In genomic region chr3:124428372-124429128, GRCh38 we compare ENCODE assay signal across 22 cellular contexts.
DNase-seq lines count a peak whose midpoint lies in the region; ATAC-seq, FAIRE-seq and TF ChIP-seq lines count a peak whose summit lies in the region.
"Had no signal": no experiment of that assay in that cellular context is flagged by ENCODE, and none has a peak within 500 bp of the region (broad histone marks: within the 10 kb centered on the region; RNA-seq: fewer than 3 reads in every experiment).

No MANE protein-coding gene starts in this region.

- DNase-seq in Ammon's horn (ENCODE audit: low spot score) (peak; percentile 24), M059J (ENCODE audit: low read depth) (peak; percentile 89), bronchial epithelial cell (ENCODE audit: low read depth) (peak; percentile 4), omental fat pad (ENCODE audit: low spot score) (no peak), MV-4-11 (lab: John Stamatoyannopoulos, UW) (no peak), SW480 (ENCODE audit: low spot score) (no peak), GM10248 (ENCODE audit: extremely low spot score) (no peak)
- DNase-seq in stimulated activated naive CD4-positive, alpha-beta T cell (lab: John Stamatoyannopoulos, UW): no peak
- DNase-seq: activated CD4-positive, alpha-beta T cell treated with anti-CD3 and anti-CD28 coated beads, Interleukin-2, amount 50 U/mL, for 1 hour; activated CD8-positive, alpha-beta memory T cell treated with anti-CD3 and anti-CD28 coated beads, Interleukin-2, amount 50 U/mL, for 4 hours; left cardiac atrium; naive B cell; NCI-H187 treated with DMSO at 0.1 percent for 48 hours; NCI-H2227 treated with DMSO at 0.1 percent for 48 hours; nucleus accumbens; stimulated activated CD4-positive, alpha-beta T cell treated with anti-CD3 and anti-CD28 coated beads, Interleukin-4, amount 100 ng/mL, for 1 hour; stimulated activated naive CD8-positive, alpha-beta T cell treated with anti-CD3 and anti-CD28 coated beads, Interleukin-15, Interleukin-2, amounts not matched to agents 100 U/mL and 50 U/mL, for 24 hours had no signal

- H3K27me3 ChIP-seq in bronchial epithelial cell (ENCODE audit: control insufficient read depth, insufficient read depth, low read length): no peaks in the 10 kb centered on the region

- FAIRE-seq in bronchial epithelial cell (lab: Jason Lieb, UNC): no peak
- FAIRE-seq: colon, GM18507, K562 had no signal

- H3K36me3 ChIP-seq in bronchial epithelial cell (ENCODE audit: control insufficient read depth, insufficient read depth, low read length): no peaks in the 10 kb centered on the region

- TF ChIP-seq CTCF in bronchial epithelial cell (IDR thresholded peaks at IDR 0.05; ENCODE audit: insufficient read depth, low read length, severe bottlenecking): no peak
- TF ChIP-seq CTCF in omental fat pad (IDR thresholded peaks at IDR 0.05): no peak
- no peak for TF ChIP-seq CTCF in GM10248 (IDR thresholded peaks at IDR 0.05; ENCODE audit: control extremely low read depth, extremely low read depth, low read depth, missing control alignments)

- CTCF ChIA-PET in GM10248 (lab: Yijun Ruan, JAX): interaction anchor here (0.8 to 1.4 kb wide), 5 partner anchors 11 to 184 kb away, joined by 3 to 5 read pairs (median 3); no protein-coding TSS in a partner anchor

- peak; percentile 71 for ATAC-seq in omental fat pad (ENCODE audit: low FRiP score)
- ATAC-seq: activated T-helper 17 cell treated with anti-CD3 and anti-CD28 coated beads, Interleukin-2, amount 50 U/mL, for 72 hours; K562; stimulated activated naive CD8-positive, alpha-beta T cell treated with anti-CD3 and anti-CD28 coated beads, Interleukin-15, Interleukin-2, amounts not matched to agents 100 U/mL and 50 U/mL, for 24 hours had no signal

- H3K4me3 ChIP-seq in bronchial epithelial cell (ENCODE audit: low read depth, low read length): no peak overlapping the region
- H3K4me3 ChIP-seq: K562, PC-9 had no signal

- POLR2A ChIA-PET in GM10248 (lab: Yijun Ruan, JAX): no interaction called here

Comparison
In these comparisons a context has a peak if more than half of its experiments do, and no peak if none do; other contexts are left out.
1. DNase-seq: peak in Ammon's horn (single experiment), M059J (single experiment) and bronchial epithelial cell (single experiment); none in omental fat pad (single experiment), MV-4-11 (single experiment), stimulated activated naive CD4-positive, alpha-beta T cell (0 of 6), SW480 (single experiment) and GM10248 (single experiment).